Comparison of ENCODE assay signal across 13 cellular contexts in the genomic region with DNA sequence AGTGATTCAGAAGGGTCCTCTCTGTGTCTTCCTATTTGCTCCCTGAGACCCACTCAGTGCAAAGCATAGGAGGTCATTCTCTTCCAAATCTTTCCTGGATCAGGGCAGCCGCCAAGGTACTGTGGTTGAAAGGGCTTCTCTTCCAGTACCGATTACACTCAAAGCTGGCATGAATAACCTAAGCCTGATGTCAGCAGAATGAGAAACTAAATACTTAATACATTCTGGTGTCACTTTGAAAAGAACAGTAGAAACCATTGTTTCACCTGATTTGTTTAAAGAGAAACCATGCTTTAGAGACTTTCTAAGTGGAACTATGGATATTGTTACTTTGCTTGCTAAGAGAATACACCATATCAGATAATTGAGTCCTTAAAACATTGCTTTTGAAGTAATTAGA. TPM values are rescaled to one million over a fixed set of nuclear protein-coding genes. Genes with fewer than 3 reads are reported as not detected.
DNase-seq lines count a peak whose midpoint lies in the region; ATAC-seq and TF ChIP-seq lines count a peak whose summit lies in the region.
"Had no signal": no experiment of that assay in that cellular context is flagged by ENCODE, and none has a peak within 500 bp of the region (broad histone marks: within the 10 kb centered on the region; RNA-seq: fewer than 3 reads in every experiment).

No MANE protein-coding gene starts in this region.

- peaks cover 0 to 15% of the 10 kb centered on the region in 2 donors for H3K36me3 ChIP-seq in psoas muscle (ENCODE audit: insufficient read depth in 1 of 2, low read depth in 1 of 2)
- peaks cover 0 to 34% (median 13%) of the 10 kb centered on the region in 9 donors for H3K36me3 ChIP-seq in heart left ventricle
- peaks cover 0 to 3% of the 10 kb centered on the region in 2 donors for H3K36me3 ChIP-seq in aorta (ENCODE audit: control insufficient read depth in 1 of 2, insufficient read depth in 2 of 2, low read length in 1 of 2)

- no peaks in the 10 kb centered on the region for H3K4me1 ChIP-seq in psoas muscle
- peaks cover 0 to 42% (median 20%) of the 10 kb centered on the region in 12 donors for H3K4me1 ChIP-seq in heart left ventricle
- H3K4me1 ChIP-seq in aorta (ENCODE audit: control insufficient read depth in 1 of 2, insufficient read depth in 2 of 2, low read length in 2 of 2): no peaks in the 10 kb centered on the region

- H3K4me3 ChIP-seq in psoas muscle (no peak overlapping the region), heart left ventricle (no peak overlapping the region), aorta (ENCODE audit: low read length in 2 of 2) (no peak overlapping the region)
- H3K4me3 ChIP-seq: left ventricle myocardium inferior, SK-N-MC, upper lobe of left lung had no signal

- intact Hi-C loops in psoas muscle (cut with DNase I) (no loop called here), heart left ventricle (cut with DNase I) (no loop called here), aorta (cut with DNase I) (no loop called here)

- H3K27ac ChIP-seq in psoas muscle: peak overlapping the region; percentile 48
- peak overlapping the region in 1 of 12 donors; percentile 4 for H3K27ac ChIP-seq in heart left ventricle
- H3K27ac ChIP-seq in aorta (ENCODE audit: low read depth in 1 of 2, low read length in 2 of 2): no peak overlapping the region
- H3K27ac ChIP-seq: SK-N-MC, upper lobe of left lung had no signal

- no peak for TF ChIP-seq POLR2A in heart left ventricle (IDR thresholded peaks at IDR 0.05)

- ATAC-seq in psoas muscle (peak in 3 of 4 donors; percentile 29 to 50 (median 38)), HG02938 (IDR thresholded peaks at IDR 0.05; ENCODE audit: unreplicated experiment) (no peak), heart left ventricle (no peak), aorta (ENCODE audit: low FRiP score) (no peak)

- DNase-seq in DMS79 (lab: John Stamatoyannopoulos, UW): peak; percentile 4
- peak; percentile 72 for DNase-seq in RPMI7951 (ENCODE audit: low read depth)
- peak; percentile 45 for DNase-seq in dedifferentiated amniotic fluid mesenchymal stem cell (ENCODE audit: extremely low spot score)
- no peak for DNase-seq in psoas muscle
- no peak for DNase-seq in stimulated activated CD4-positive, alpha-beta T cell treated with anti-CD3 and anti-CD28 coated beads, Interleukin-4, amount 100 ng/mL, for 1 hour
- DNase-seq in heart left ventricle: no peak
- DNase-seq in aorta: no peak
- DNase-seq: activated naive CD4-positive, alpha-beta T cell treated with anti-CD3 and anti-CD28 coated beads, Interleukin-2, amount 50 U/mL, for 16 hours; erythroblast; left ventricle myocardium inferior; upper lobe of left lung had no signal

- 43 to 60% (median 45%) methylated on average over 2 of the region's 2 CpGs for WGBS in psoas muscle, 3 donors
- 81 to 92% (median 87%) methylated on average over 2 of the region's 2 CpGs for WGBS in heart left ventricle, 4 donors
- 68 to 79% methylated on average over 2 of the region's 2 CpGs for WGBS in aorta, 2 donors

- no peaks in the 10 kb centered on the region for H3K9me3 ChIP-seq in psoas muscle
- no peaks in the 10 kb centered on the region for H3K9me3 ChIP-seq in heart left ventricle
- no peaks in the 10 kb centered on the region for H3K9me3 ChIP-seq in aorta (ENCODE audit: control insufficient read depth, low read length)
- H3K9me3 ChIP-seq: left ventricle myocardium inferior, upper lobe of left lung had no signal

- H3K27me3 ChIP-seq in psoas muscle (ENCODE audit: insufficient read depth in 3 of 3, low read length in 2 of 3) (no peaks in the 10 kb centered on the region), heart left ventricle (no peaks in the 10 kb centered on the region), aorta (ENCODE audit: control insufficient read depth in 1 of 2, insufficient read depth in 2 of 2, low read length in 1 of 2) (no peaks in the 10 kb centered on the region)
- H3K27me3 ChIP-seq: upper lobe of left lung had no signal

- TF ChIP-seq CTCF in psoas muscle (IDR thresholded peaks at IDR 0.05) (no peak), heart left ventricle (IDR thresholded peaks at IDR 0.05) (no peak)

RNA-seq across cellular contexts. Expression of a gene that starts 50.2 kb away (rescaled TPM):
- total RNA-seq in RPMI7951 (2014; rRNA removed; shearing (Covaris generic)): 201 and 242 TPM in 2 replicates
- total RNA-seq in psoas muscle: 100 to 1,000 TPM; 105 to 158 (median 128) TPM
- 100 to 1,000 TPM; 116 to 137 (median 131) TPM for polyA plus RNA-seq in psoas muscle
- 100 to 1,000 TPM; 154 to 274 (median 192) TPM for total RNA-seq in heart left ventricle
- 100 to 1,000 TPM; 133 to 257 TPM for polyA plus RNA-seq in heart left ventricle
- total RNA-seq in aorta: 10 to 100 TPM; 49.0 to 49.9 TPM
- polyA plus RNA-seq in aorta: 10 to 100 TPM; 68.4 to 72.7 TPM

RNA-seq across cellular contexts. Expression of a gene that starts 50.8 kb away (rescaled TPM):
- 53.8 and 63.6 TPM in 2 replicates for total RNA-seq in RPMI7951 (2014; rRNA removed; shearing (Covaris generic))
- total RNA-seq in psoas muscle: 10 to 100 TPM; 15.5 to 17.5 (median 16.5) TPM
- polyA plus RNA-seq in psoas muscle: 10 to 100 TPM in 1 of 3 donors, 1 to 10 TPM in 2; 3.4 to 14.7 (median 8.6) TPM
- total RNA-seq in heart left ventricle: 10 to 100 TPM in 7 of 9 donors, 1 to 10 TPM in 2; 8.2 to 24.3 (median 13.6) TPM
- polyA plus RNA-seq in heart left ventricle: 10 to 100 TPM in 1 of 2 donors, 1 to 10 TPM in 1; 3.4 to 12.1 TPM
- total RNA-seq in aorta: 10 to 100 TPM; 19.8 to 32.6 TPM
- 10 to 100 TPM in 1 of 2 donors, 1 to 10 TPM in 1; 6.8 to 13.0 TPM for polyA plus RNA-seq in aorta

Comparison
In these comparisons a context has a peak if more than half of its experiments do, and no peak if none do; other contexts are left out.
1. DNase-seq: peak in DMS79 (single experiment), RPMI7951 (single experiment) and dedifferentiated amniotic fluid mesenchymal stem cell (single experiment); none in psoas muscle (0 of 2), stimulated activated CD4-positive, alpha-beta T cell treated with anti-CD3 and anti-CD28 coated beads, Interleukin-4, amount 100 ng/mL, for 1 hour (single experiment), heart left ventricle (0 of 5) and aorta (0 of 2).
2. ATAC-seq: peak in psoas muscle (3 of 4); none in HG02938 (single experiment), heart left ventricle (0 of 4) and aorta (single experiment).